8 cellular contexts compared by ENCODE assay signal in genomic region chr17:58344791-58345157, GRCh38. TPM values are rescaled to one million over a fixed set of nuclear protein-coding genes. Genes with fewer than 3 reads are reported as not detected.
DNase-seq lines count a peak whose midpoint lies in the region; ATAC-seq and TF ChIP-seq lines count a peak whose summit lies in the region.

No MANE protein-coding gene starts in this region.

- peak; percentile 50 for DNase-seq in activated CD4-positive, CD25-positive, alpha-beta regulatory T cell treated with anti-CD3 and anti-CD28 coated beads, Interleukin-2, amount 50 U/mL, for 72 hours
- DNase-seq in globus pallidus (ENCODE audit: low spot score) (no peak), NCI-H524 treated with DMSO at 0.1 percent for 48 hours (lab: John Stamatoyannopoulos, UW) (no peak), H4 (ENCODE audit: low spot score) (no peak)

- no peaks in the 10 kb centered on the region for H3K9me3 ChIP-seq in mesodermal cell (ENCODE audit: control insufficient read depth, low read length)

- H3K4me3 ChIP-seq in mesodermal cell (ENCODE audit: extremely low read depth, insufficient read depth, low read length, poor library complexity, severe bottlenecking), result no peak overlapping the region

- peaks cover 16% of the 10 kb centered on the region for H3K4me1 ChIP-seq in mesodermal cell (ENCODE audit: control insufficient read depth, insufficient read depth, low read length, poor library complexity, severe bottlenecking)

- H3K27ac ChIP-seq in mesodermal cell (ENCODE audit: low read depth, low read length, severe bottlenecking), result peak overlapping the region; percentile 2

- no CpG with 5 or more reads among the region's 2 CpGs for WGBS in mesodermal cell (ENCODE audit: insufficient coverage in 2 of 2), 2 experiments

- ATAC-seq in GM18909 (IDR thresholded peaks at IDR 0.05; ENCODE audit: poor library complexity, unreplicated experiment) (peak; percentile 40), HG03025 (IDR thresholded peaks at IDR 0.05; ENCODE audit: low FRiP score, unreplicated experiment) (peak; percentile 35), SK-N-SH treated with all-trans-retinoic acid at 6 μM for 48 hours (no peak)

- H3K36me3 ChIP-seq in mesodermal cell (ENCODE audit: control insufficient read depth, insufficient read depth, low read length), result peaks cover 62% of the 10 kb centered on the region

TF ChIP-seq in SK-N-SH treated with all-trans-retinoic acid at 6 μM for 48 hours, 23 proteins besides CTCF, POLR2A, EP300 and RAD21:
- TF ChIP-seq ZFP3 (CRISPR knock-in tag; IDR thresholded peaks at IDR 0.05) (no peak), PPARA (CRISPR knock-in tag; IDR thresholded peaks at IDR 0.05; ENCODE audit: borderline replicate concordance) (no peak), SNAI2 (CRISPR knock-in tag; IDR thresholded peaks at IDR 0.05) (no peak), ZNF70 (CRISPR knock-in tag; IDR thresholded peaks at IDR 0.05) (no peak), BACH2 (CRISPR knock-in tag; IDR thresholded peaks at IDR 0.05; ENCODE audit: borderline replicate concordance) (no peak), ZC3H10 (CRISPR knock-in tag; IDR thresholded peaks at IDR 0.05) (no peak), TOX (CRISPR knock-in tag; IDR thresholded peaks at IDR 0.05; ENCODE audit: borderline replicate concordance) (no peak), ZNF565 (CRISPR knock-in tag; conservative IDR thresholded peaks at IDR 0.05; ENCODE audit: low read depth) (no peak), RARB (CRISPR knock-in tag; IDR thresholded peaks at IDR 0.05) (no peak), ISL1 (CRISPR knock-in tag; IDR thresholded peaks at IDR 0.05) (no peak), TCF4 (CRISPR knock-in tag; IDR thresholded peaks at IDR 0.05; ENCODE audit: borderline replicate concordance) (no peak), CREB5 (CRISPR knock-in tag; IDR thresholded peaks at IDR 0.05; ENCODE audit: low read depth) (no peak), OSR1 (CRISPR knock-in tag; IDR thresholded peaks at IDR 0.05) (no peak), ESRRG (CRISPR knock-in tag; IDR thresholded peaks at IDR 0.05) (no peak)
- TF ChIP-seq, protein P1, sequence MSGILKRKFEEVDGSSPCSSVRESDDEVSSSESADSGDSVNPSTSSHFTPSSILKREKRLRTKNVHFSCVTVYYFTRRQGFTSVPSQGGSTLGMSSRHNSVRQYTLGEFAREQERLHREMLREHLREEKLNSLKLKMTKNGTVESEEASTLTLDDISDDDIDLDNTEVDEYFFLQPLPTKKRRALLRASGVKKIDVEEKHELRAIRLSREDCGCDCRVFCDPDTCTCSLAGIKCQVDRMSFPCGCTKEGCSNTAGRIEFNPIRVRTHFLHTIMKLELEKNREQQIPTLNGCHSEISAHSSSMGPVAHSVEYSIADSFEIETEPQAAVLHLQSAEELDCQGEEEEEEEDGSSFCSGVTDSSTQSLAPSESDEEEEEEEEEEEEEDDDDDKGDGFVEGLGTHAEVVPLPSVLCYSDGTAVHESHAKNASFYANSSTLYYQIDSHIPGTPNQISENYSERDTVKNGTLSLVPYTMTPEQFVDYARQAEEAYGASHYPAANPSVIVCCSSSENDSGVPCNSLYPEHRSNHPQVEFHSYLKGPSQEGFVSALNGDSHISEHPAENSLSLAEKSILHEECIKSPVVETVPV (CRISPR knock-in tag; IDR thresholded peaks at IDR 0.05), result no peak
- TF ChIP-seq, protein P2, sequence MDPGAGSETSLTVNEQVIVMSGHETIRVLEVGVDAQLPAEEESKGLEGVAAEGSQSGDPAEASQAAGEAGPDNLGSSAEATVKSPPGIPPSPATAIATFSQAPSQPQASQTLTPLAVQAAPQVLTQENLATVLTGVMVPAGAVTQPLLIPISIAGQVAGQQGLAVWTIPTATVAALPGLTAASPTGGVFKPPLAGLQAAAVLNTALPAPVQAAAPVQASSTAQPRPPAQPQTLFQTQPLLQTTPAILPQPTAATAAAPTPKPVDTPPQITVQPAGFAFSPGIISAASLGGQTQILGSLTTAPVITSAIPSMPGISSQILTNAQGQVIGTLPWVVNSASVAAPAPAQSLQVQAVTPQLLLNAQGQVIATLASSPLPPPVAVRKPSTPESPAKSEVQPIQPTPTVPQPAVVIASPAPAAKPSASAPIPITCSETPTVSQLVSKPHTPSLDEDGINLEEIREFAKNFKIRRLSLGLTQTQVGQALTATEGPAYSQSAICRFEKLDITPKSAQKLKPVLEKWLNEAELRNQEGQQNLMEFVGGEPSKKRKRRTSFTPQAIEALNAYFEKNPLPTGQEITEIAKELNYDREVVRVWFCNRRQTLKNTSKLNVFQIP (CRISPR knock-in tag; IDR thresholded peaks at IDR 0.05; ENCODE audit: borderline replicate concordance, low read depth), result no peak
TF ChIP-seq in SK-N-SH treated with all-trans-retinoic acid at 6 μM for 48 hours: peak in this region for 0.

RNA-seq across cellular contexts. Expression of gene SUPT4H1, which starts 7.2 kb away (rescaled TPM):
- 107 TPM for polyA plus RNA-seq in mesodermal cell (2013, experiment 1 of 2)
- polyA plus RNA-seq in mesodermal cell (2013, experiment 2 of 2), result 91.4 TPM
- 94.2 and 99.9 TPM in 2 replicates for total RNA-seq in H4 (2014; rRNA removed; shearing (Covaris generic))

RNA-seq across cellular contexts. Expression of gene TSPOAP1, which starts 16.2 kb away (rescaled TPM):
- polyA plus RNA-seq in mesodermal cell (2013, experiment 1 of 2), result 13.3 TPM
- 9.2 TPM for polyA plus RNA-seq in mesodermal cell (2013, experiment 2 of 2)
- not detected in 2 replicates for total RNA-seq in H4 (2014; rRNA removed; shearing (Covaris generic))
